ENCODE assay signal across 26 cellular contexts in genomic region chr6:25851961-25852360, GRCh38. TPM values are rescaled to one million over a fixed set of nuclear protein-coding genes. Genes with fewer than 3 reads are reported as not detected.
A peak's percentile ranks its signal among the peaks of the same experiment; 100 is the strongest.
DNase-seq lines count a peak whose midpoint lies in the region; ATAC-seq, FAIRE-seq and TF ChIP-seq lines count a peak whose summit lies in the region.
"Had no signal": no experiment of that assay in that cellular context is flagged by ENCODE, and none has a peak within 500 bp of the region (broad histone marks: within the 10 kb centered on the region; RNA-seq: fewer than 3 reads in every experiment).

No MANE protein-coding gene starts in this region.

- intact Hi-C loops in activated CD4-positive, alpha-beta T cell treated with anti-CD3 and anti-CD28 coated beads, Interleukin-2, amount 10 ng/mL, durations not matched to agents 24 days and 14 days (cut with micrococcal nuclease): no loop called here

- peak overlapping the region; percentile 22 for H3K4me3 Mint-ChIP-seq in activated CD4-positive, alpha-beta T cell treated with anti-CD3 and anti-CD28 coated beads, Interleukin-2, amount 10 ng/mL, durations not matched to agents 24 days and 14 days
- H3K4me3 Mint-ChIP-seq: CD4-positive, alpha-beta T cell had no signal

- H3K36me3 Mint-ChIP-seq in activated CD4-positive, alpha-beta T cell treated with anti-CD3 and anti-CD28 coated beads, Interleukin-2, amount 10 ng/mL, durations not matched to agents 24 days and 14 days (ENCODE audit: low read depth): no peaks in the 10 kb centered on the region

- H3K27me3 ChIP-seq in DND-41 (ENCODE audit: insufficient read depth, low read length, poor library complexity) (no peaks in the 10 kb centered on the region), BE2C (no peaks in the 10 kb centered on the region)

- no peak for TF ChIP-seq CTCF in DND-41 (IDR thresholded peaks at IDR 0.05; ENCODE audit: borderline replicate concordance, extremely low read depth, low read length, poor library complexity, severe bottlenecking)
- TF ChIP-seq CTCF in BE2C (IDR thresholded peaks at IDR 0.05; ENCODE audit: low read depth, low read length): no peak

- FAIRE-seq in islet of Langerhans (lab: Jason Lieb, UNC): peak; percentile 13
- FAIRE-seq: A549, GM12891 had no signal

- no peaks in the 10 kb centered on the region for H3K79me2 ChIP-seq in DND-41 (ENCODE audit: insufficient read depth, low read length)

- no peak overlapping the region for H3K27ac Mint-ChIP-seq in activated CD4-positive, alpha-beta T cell treated with anti-CD3 and anti-CD28 coated beads, Interleukin-2, amount 10 ng/mL, durations not matched to agents 24 days and 14 days
- H3K27ac Mint-ChIP-seq: CD4-positive, alpha-beta T cell had no signal

- H3K4me2 ChIP-seq in DND-41 (ENCODE audit: insufficient read depth, low read length): no peak overlapping the region
- H3K4me2 ChIP-seq: A549 had no signal

- H3K9ac ChIP-seq in DND-41 (ENCODE audit: low read depth, low read length): no peak overlapping the region

- H3K4me1 ChIP-seq in DND-41 (ENCODE audit: insufficient read depth, low read length): no peaks in the 10 kb centered on the region
- peaks cover 13% of the 10 kb centered on the region for H3K4me1 ChIP-seq in BE2C
- H3K4me1 ChIP-seq: A549, Caco-2 had no signal

- no peak overlapping the region for H2AFZ ChIP-seq in DND-41 (ENCODE audit: low read depth, low read length)

- H3K9me3 ChIP-seq in DND-41 (ENCODE audit: insufficient read depth, low read length, severe bottlenecking): no peaks in the 10 kb centered on the region
- H3K9me3 ChIP-seq in BE2C: no peaks in the 10 kb centered on the region
- H3K9me3 ChIP-seq: A549, Caco-2 had no signal

- ATAC-seq in DND-41 (ENCODE audit: insufficient read depth, low read depth) (peak; percentile 42; the same call in 1 of the 3 replicates), HG02973 (IDR thresholded peaks at IDR 0.05; ENCODE audit: unreplicated experiment) (no peak), HG03097 (IDR thresholded peaks at IDR 0.05; ENCODE audit: low FRiP score, unreplicated experiment) (no peak)
- ATAC-seq: A549 had no signal

- H3K4me3 ChIP-seq in DND-41 (ENCODE audit: low read depth in 1 of 2, low read length in 2 of 2): no peak overlapping the region
- no peak overlapping the region for H3K4me3 ChIP-seq in BE2C (ENCODE audit: low read depth, low read length)
- H3K4me3 ChIP-seq: A549 had no signal

- H3K27me3 Mint-ChIP-seq in activated CD4-positive, alpha-beta T cell treated with anti-CD3 and anti-CD28 coated beads, Interleukin-2, amount 10 ng/mL, durations not matched to agents 24 days and 14 days: peaks cover 6% of the 10 kb centered on the region

- H3K4me1 Mint-ChIP-seq in activated CD4-positive, alpha-beta T cell treated with anti-CD3 and anti-CD28 coated beads, Interleukin-2, amount 10 ng/mL, durations not matched to agents 24 days and 14 days: peaks cover 11% of the 10 kb centered on the region

- H3K36me3 ChIP-seq in DND-41 (ENCODE audit: insufficient read depth, low read length) (no peaks in the 10 kb centered on the region), BE2C (no peaks in the 10 kb centered on the region)

- H3K9me3 Mint-ChIP-seq in activated CD4-positive, alpha-beta T cell treated with anti-CD3 and anti-CD28 coated beads, Interleukin-2, amount 10 ng/mL, durations not matched to agents 24 days and 14 days: peaks cover 4% of the 10 kb centered on the region
- H3K9me3 Mint-ChIP-seq: CD4-positive, alpha-beta T cell had no signal

- peak; percentile 52 for DNase-seq in activated CD4-positive, alpha-beta T cell treated with anti-CD3 and anti-CD28 coated beads, Interleukin-2, amount 10 ng/mL, durations not matched to agents 24 days and 14 days
- DNase-seq in activated CD4-positive, alpha-beta T cell treated with anti-CD3 and anti-CD28 coated beads for 4 hours: no peak
- DNase-seq in DND-41: no peak
- peak; percentile 70 for DNase-seq in OCI-M1 (lab: John Stamatoyannopoulos, UW)
- DNase-seq in BE2C: no peak
- DNase-seq: Caco-2; CD4-positive, alpha-beta T cell; DMS 273 treated with DMSO at 0.1 percent for 48 hours; H7; KG1; MV-4-11; NCI-H1105 treated with DMSO at 0.1 percent for 48 hours; NCI-H1694; NCI-H2081 treated with DMSO at 0.1 percent for 48 hours; NCI-H2171 treated with DMSO at 0.1 percent for 48 hours; NCI-H446; NCI-H526; SHP77 had no signal

- H3K27ac ChIP-seq in DND-41 (ENCODE audit: low read length): no peak overlapping the region
- H3K27ac ChIP-seq: A549 had no signal

- no peaks in the 10 kb centered on the region for H4K20me1 ChIP-seq in DND-41 (ENCODE audit: insufficient read depth, low read length)

RNA-seq across cellular contexts. Expression of gene SLC17A1, which starts 20.1 kb away (rescaled TPM):
- 0.28 TPM in 1 of 2 replicates, not detected in the other for total RNA-seq in activated CD4-positive, alpha-beta T cell treated with anti-CD3 and anti-CD28 coated beads, Interleukin-2, amount 10 ng/mL, durations not matched to agents 24 days and 14 days
- not detected for polyA plus RNA-seq in BE2C (2012; ENCODE audit: insufficient read depth, insufficient read length, low read depth)
- total RNA-seq: Caco-2; CD4-positive, alpha-beta T cell; G401; H7; HT1080 had no signal
- polyA plus RNA-seq: BJ had no signal

RNA-seq across cellular contexts. Expression of gene SLC17A3, which starts 22.1 kb away (rescaled TPM):
- total RNA-seq in activated CD4-positive, alpha-beta T cell treated with anti-CD3 and anti-CD28 coated beads, Interleukin-2, amount 10 ng/mL, durations not matched to agents 24 days and 14 days: 0.58 and 0.99 TPM in 2 replicates
- not detected for polyA plus RNA-seq in BE2C (2012; ENCODE audit: insufficient read depth, insufficient read length, low read depth)
- total RNA-seq: Caco-2, G401, H7, HT1080 had no signal
- polyA plus RNA-seq: BJ had no signal

Comparison
In these comparisons a context has a peak if more than half of its experiments do, and no peak if none do; other contexts are left out.
1. DNase-seq: peak in activated CD4-positive, alpha-beta T cell treated with anti-CD3 and anti-CD28 coated beads, Interleukin-2, amount 10 ng/mL, durations not matched to agents 24 days and 14 days (single experiment) and OCI-M1 (single experiment); none in activated CD4-positive, alpha-beta T cell treated with anti-CD3 and anti-CD28 coated beads for 4 hours (0 of 2), DND-41 (single experiment) and BE2C (single experiment).